In genomic region chr7:127504715-127505114, GRCh38 we compare ENCODE assay signal across 8 cellular contexts.
DNase-seq lines count a peak whose midpoint lies in the region; ATAC-seq, FAIRE-seq and TF ChIP-seq lines count a peak whose summit lies in the region.

No MANE protein-coding gene starts in this region.

- POLR2A ChIA-PET in activated CD4-positive, alpha-beta T cell treated with anti-CD3 and anti-CD28 coated beads for 36 hours (lab: Charles Lee): no interaction called here

- TF ChIP-seq CTCF in brain microvascular endothelial cell (IDR thresholded peaks at IDR 0.05; ENCODE audit: low read depth, low read length, missing control alignments): peak; percentile 71
- peak; percentile 32 for TF ChIP-seq CTCF in natural killer cell (IDR thresholded peaks at IDR 0.05)

- in situ Hi-C loops in brain microvascular endothelial cell (cut with HindIII; ENCODE audit: low pct_ligation_motif_present, low sequenced_read_pairs): no loop called here

- H3K36me3 Mint-ChIP-seq in activated CD4-positive, alpha-beta T cell treated with anti-CD3 and anti-CD28 coated beads for 36 hours (ENCODE audit: low read depth): no peaks in the 10 kb centered on the region
- H3K36me3 Mint-ChIP-seq in natural killer cell: no peaks in the 10 kb centered on the region

- H3K27me3 ChIP-seq in NT2/D1 (ENCODE audit: insufficient read depth, insufficient read length): no peaks in the 10 kb centered on the region
- H3K27me3 ChIP-seq in brain microvascular endothelial cell (replicated peaks): no peaks in the 10 kb centered on the region

- H3K27ac ChIP-seq in brain microvascular endothelial cell: no peak overlapping the region

- no peak overlapping the region for H3K9ac ChIP-seq in NT2/D1 (ENCODE audit: insufficient read length, low read depth)

- H3K36me3 ChIP-seq in NT2/D1 (ENCODE audit: insufficient read depth, insufficient read length, low read length): no peaks in the 10 kb centered on the region
- H3K36me3 ChIP-seq in brain microvascular endothelial cell (replicated peaks): no peaks in the 10 kb centered on the region

- no peaks in the 10 kb centered on the region for H3K4me1 ChIP-seq in NT2/D1 (ENCODE audit: insufficient read depth, insufficient read length)

- no peaks in the 10 kb centered on the region for H3K4me1 Mint-ChIP-seq in activated CD4-positive, alpha-beta T cell treated with anti-CD3 and anti-CD28 coated beads for 36 hours
- H3K4me1 Mint-ChIP-seq in natural killer cell: no peaks in the 10 kb centered on the region

- DNase-seq in activated CD4-positive, alpha-beta T cell treated with anti-CD3 and anti-CD28 coated beads for 36 hours: peak; percentile 41
- DNase-seq in activated CD4-positive, alpha-beta T cell treated with anti-CD3 and anti-CD28 coated beads for 1 hour: no peak
- DNase-seq in NT2/D1 (ENCODE audit: low read depth, low spot score) (peak; percentile 32), brain microvascular endothelial cell (no peak), natural killer cell (no peak), NCI-H1417 treated with DMSO at 0.1 percent for 48 hours (lab: John Stamatoyannopoulos, UW) (no peak), frontal cortex (ENCODE audit: low spot score in 2 of 2) (no peak)

- H3K9me3 ChIP-seq in NT2/D1 (ENCODE audit: insufficient read depth, low read length): no peaks in the 10 kb centered on the region

- no peak overlapping the region for H3K4me3 ChIP-seq in NT2/D1 (ENCODE audit: insufficient read length, low read depth)
- no peak overlapping the region for H3K4me3 ChIP-seq in brain microvascular endothelial cell (ENCODE audit: low read depth, low read length)

- H3K9me3 Mint-ChIP-seq in activated CD4-positive, alpha-beta T cell treated with anti-CD3 and anti-CD28 coated beads for 36 hours (ENCODE audit: low read depth): no peaks in the 10 kb centered on the region
- H3K9me3 Mint-ChIP-seq in natural killer cell: no peaks in the 10 kb centered on the region

- no peak for ATAC-seq in activated CD4-positive, alpha-beta T cell treated with anti-CD3 and anti-CD28 coated beads for 36 hours
- ATAC-seq in natural killer cell (no peak), GM21515 (IDR thresholded peaks at IDR 0.05; ENCODE audit: unreplicated experiment) (no peak)

- CTCF ChIA-PET in activated CD4-positive, alpha-beta T cell treated with anti-CD3 and anti-CD28 coated beads for 36 hours (lab: Charles Lee): interaction anchor here (0.7 to 1.1 kb wide), 3 partner anchors 9 to 1466 kb away, joined by 3 to 4 read pairs (median 3); no protein-coding TSS in a partner anchor

- intact Hi-C loops in activated CD4-positive, alpha-beta T cell treated with anti-CD3 and anti-CD28 coated beads for 36 hours (cut with DNase I, micrococcal nuclease): no loop called here
- intact Hi-C loops in natural killer cell (cut with micrococcal nuclease): no loop called here

- H3K27me3 Mint-ChIP-seq in activated CD4-positive, alpha-beta T cell treated with anti-CD3 and anti-CD28 coated beads for 36 hours: peaks cover 8% of the 10 kb centered on the region
- H3K27me3 Mint-ChIP-seq in natural killer cell (ENCODE audit: low read depth in 2 of 2): peaks cover 27 to 71% of the 10 kb centered on the region in 2 donors

- no peak overlapping the region for H3K4me3 Mint-ChIP-seq in activated CD4-positive, alpha-beta T cell treated with anti-CD3 and anti-CD28 coated beads for 36 hours
- no peak overlapping the region for H3K4me3 Mint-ChIP-seq in natural killer cell

- no peak for FAIRE-seq in frontal cortex (lab: Jason Lieb, UNC)

- H3K27ac Mint-ChIP-seq in activated CD4-positive, alpha-beta T cell treated with anti-CD3 and anti-CD28 coated beads for 36 hours: no peak overlapping the region
- no peak overlapping the region for H3K27ac Mint-ChIP-seq in natural killer cell

Comparison
In these comparisons a context has a peak if more than half of its experiments do, and no peak if none do; other contexts are left out.
1. DNase-seq: peak in activated CD4-positive, alpha-beta T cell treated with anti-CD3 and anti-CD28 coated beads for 36 hours (single experiment) and NT2/D1 (single experiment); none in activated CD4-positive, alpha-beta T cell treated with anti-CD3 and anti-CD28 coated beads for 1 hour (single experiment), brain microvascular endothelial cell (single experiment), natural killer cell (single experiment), NCI-H1417 treated with DMSO at 0.1 percent for 48 hours (single experiment) and frontal cortex (0 of 2).